In genomic region chr9:121073038-121073437, GRCh38 we compare ENCODE assay signal across 9 cellular contexts. TPM values are rescaled to one million over a fixed set of nuclear protein-coding genes. Genes with fewer than 3 reads are reported as not detected.
A peak's percentile ranks its signal among the peaks of the same experiment; 100 is the strongest.
DNase-seq lines count a peak whose midpoint lies in the region; ATAC-seq lines count a peak whose summit lies in the region.
"Had no signal": no experiment of that assay in that cellular context is flagged by ENCODE, and none has a peak within 500 bp of the region (broad histone marks: within the 10 kb centered on the region; RNA-seq: fewer than 3 reads in every experiment).

No MANE protein-coding gene starts in this region.

- no peaks in the 10 kb centered on the region for H3K27me3 Mint-ChIP-seq in dendritic cell treated with granulocyte-macrophage colony-stimulating factor and Interleukin-4, amounts not matched to agents 40 ng/mL and 50 ng/mL, for 4 days

- H3K9me3 Mint-ChIP-seq in dendritic cell treated with granulocyte-macrophage colony-stimulating factor and Interleukin-4, amounts not matched to agents 40 ng/mL and 50 ng/mL, for 4 days: no peaks in the 10 kb centered on the region

- H3K36me3 Mint-ChIP-seq in dendritic cell treated with granulocyte-macrophage colony-stimulating factor and Interleukin-4, amounts not matched to agents 40 ng/mL and 50 ng/mL, for 4 days (ENCODE audit: low read depth): peaks cover 13% of the 10 kb centered on the region

- H3K27ac Mint-ChIP-seq in dendritic cell treated with granulocyte-macrophage colony-stimulating factor and Interleukin-4, amounts not matched to agents 40 ng/mL and 50 ng/mL, for 4 days: peak overlapping the region; percentile 92

- peak; percentile 57 for ATAC-seq in sciatic nerve
- no peak for ATAC-seq in HG02588 (IDR thresholded peaks at IDR 0.05; ENCODE audit: unreplicated experiment)
- no peak for ATAC-seq in HG02763 (IDR thresholded peaks at IDR 0.05; ENCODE audit: unreplicated experiment)
- ATAC-seq in HG02798 (IDR thresholded peaks at IDR 0.05; ENCODE audit: poor library complexity, unreplicated experiment): no peak

- H3K4me3 Mint-ChIP-seq in dendritic cell treated with granulocyte-macrophage colony-stimulating factor and Interleukin-4, amounts not matched to agents 40 ng/mL and 50 ng/mL, for 4 days: peak overlapping the region; percentile 94

- intact Hi-C loops in dendritic cell treated with granulocyte-macrophage colony-stimulating factor and Interleukin-4, amounts not matched to agents 40 ng/mL and 50 ng/mL, for 4 days (cut with micrococcal nuclease): no loop called here
- intact Hi-C loops in sciatic nerve (cut with DNase I): no loop called here

- peaks cover 64% of the 10 kb centered on the region for H3K4me1 Mint-ChIP-seq in dendritic cell treated with granulocyte-macrophage colony-stimulating factor and Interleukin-4, amounts not matched to agents 40 ng/mL and 50 ng/mL, for 4 days (ENCODE audit: low read depth)

- DNase-seq in Daoy (ENCODE audit: low read depth) (peak; percentile 16), NOMO-1 treated with DMSO at 0.1 percent for 48 hours (lab: John Stamatoyannopoulos, UW; ENCODE audit: unreplicated experiment) (peak; percentile 44), sciatic nerve (ENCODE audit: low spot score) (peak; percentile 75), NCI-H1105 treated with DMSO at 0.1 percent for 48 hours (lab: John Stamatoyannopoulos, UW) (no peak)
- DNase-seq: cortex of kidney had no signal

RNA-seq across cellular contexts. Expression of gene CNTRL, which starts 1.7 kb away (rescaled TPM):
- 21.4 and 21.5 TPM in 2 replicates for total RNA-seq in Daoy (2014; rRNA removed; shearing (Covaris generic))
- total RNA-seq in sciatic nerve: 30.8 TPM

RNA-seq across cellular contexts. Expression of gene C5, which starts 23.0 kb away (rescaled TPM):
- total RNA-seq in Daoy (2014; rRNA removed; shearing (Covaris generic)): 0.45 and 0.69 TPM in 2 replicates
- 14.8 TPM for total RNA-seq in sciatic nerve
